ENCODE assay signal across 18 cellular contexts in genomic region chr1:64545118-64545916, GRCh38.
DNase-seq lines count a peak whose midpoint lies in the region; FAIRE-seq and TF ChIP-seq lines count a peak whose summit lies in the region.
"Had no signal": no experiment of that assay in that cellular context is flagged by ENCODE, and none has a peak within 500 bp of the region (broad histone marks: within the 10 kb centered on the region; RNA-seq: fewer than 3 reads in every experiment).

No MANE protein-coding gene starts in this region.

- no peak overlapping the region for H2BK15ac ChIP-seq in H1 (ENCODE audit: low read length)

- peaks cover 17 to 30% (median 26%) of the 10 kb centered on the region in 4 donors for H3K4me1 Mint-ChIP-seq in CD4-positive, alpha-beta memory T cell

- no peak for TF ChIP-seq EP300 in H1 (IDR thresholded peaks at IDR 0.05; ENCODE audit: borderline replicate concordance in 1 of 2, low read depth in 2 of 2, low read length in 2 of 2)

- no peak for TF ChIP-seq RAD21 in H1 (IDR thresholded peaks at IDR 0.05 in 1 of 2, conservative IDR thresholded peaks at IDR 0.05 in 1 of 2; ENCODE audit: low read depth in 2 of 2, low read length in 2 of 2)

- H2BK12ac ChIP-seq in H1 (ENCODE audit: low read depth, low read length): no peak overlapping the region

- H4K5ac ChIP-seq in H1 (ENCODE audit: insufficient read length, low read depth, low read length): no peak overlapping the region

- H3K9me3 ChIP-seq in CD4-positive, alpha-beta memory T cell (ENCODE audit: control insufficient read depth in 1 of 2, low read length in 2 of 2): no peaks in the 10 kb centered on the region
- H3K9me3 ChIP-seq in H1 (ENCODE audit: insufficient read depth in 2 of 2, low read depth in 1 of 2, low read length in 1 of 2): no peaks in the 10 kb centered on the region
- H3K9me3 ChIP-seq: gastrocnemius medialis had no signal

- no peak overlapping the region for H4K8ac ChIP-seq in H1 (ENCODE audit: extremely low read depth, insufficient read depth, low read length)

- no peak overlapping the region for H4K91ac ChIP-seq in H1 (replicated peaks; ENCODE audit: insufficient read length, low read length)

- H3K4me3 Mint-ChIP-seq in CD4-positive, alpha-beta memory T cell: peak overlapping the region in 3 of 8 donors; percentile 27 to 46 (median 33)
- H3K4me3 Mint-ChIP-seq: activated CD8-positive, alpha-beta memory T cell treated with anti-CD3 and anti-CD28 coated beads, Interleukin-2, amount 10 ng/mL, durations not matched to agents 7 days and 5 days had no signal

- no peak overlapping the region for H3K23ac ChIP-seq in H1 (ENCODE audit: insufficient read length)

- no peak overlapping the region for H3K4me3 ChIP-seq in CD4-positive, alpha-beta memory T cell (ENCODE audit: low read length in 2 of 2)
- H3K4me3 ChIP-seq in H1 (ENCODE audit: extremely low read depth in 1 of 4, insufficient read depth in 2 of 4, low read depth in 3 of 4, low read length in 4 of 4): no peak overlapping the region
- H3K4me3 ChIP-seq: dorsolateral prefrontal cortex, gastrocnemius medialis, skin epidermis had no signal

- H3K79me2 ChIP-seq in H1 (ENCODE audit: control insufficient read depth in 1 of 2, insufficient read depth in 2 of 2, low read length in 2 of 2): peaks cover 4 to 97% of the 10 kb centered on the region in 2 experiments; a peak in 3 of 4 replicates

- WGBS in H1 (ENCODE audit: extremely low coverage in 1 of 2, insufficient coverage in 1 of 2, insufficient read length in 1 of 2, insufficient replicate concordance in 2 of 2, low coverage in 1 of 2, low lambda C conversion rate in 2 of 2, missing lambda C conversion rate in 1 of 2), 2 experiments: 80% methylated on average over 6 of the region's 6 CpGs; no CpG with 5 or more reads in 1 of the 2 experiments

- TF ChIP-seq CTCF in H1 (IDR thresholded peaks at IDR 0.05; ENCODE audit: control extremely low read depth in 1 of 3, insufficient read depth in 1 of 3, low read depth in 1 of 3, low read length in 3 of 3): no peak

- POLR2A ChIA-PET in CD4-positive, alpha-beta memory T cell (lab: Charles Lee; ENCODE audit: partially characterized antibody): no interaction called here
- POLR2A ChIA-PET in H1 (lab: Charles Lee; ENCODE audit: partially characterized antibody) (no interaction called here), HEK293T (lab: Yijun Ruan, JAX) (no interaction called here)

- H3K23me2 ChIP-seq in H1 (ENCODE audit: low read depth, low read length): no peaks in the 10 kb centered on the region

- no peak overlapping the region for H2BK20ac ChIP-seq in H1 (ENCODE audit: low read length)

- H3K27ac ChIP-seq in CD4-positive, alpha-beta memory T cell (ENCODE audit: low read depth, low read length): no peak overlapping the region
- no peak overlapping the region for H3K27ac ChIP-seq in H1 (ENCODE audit: low read depth, low read length)
- H3K27ac ChIP-seq: gastrocnemius medialis had no signal

- peaks cover 28% of the 10 kb centered on the region for H3K4me1 ChIP-seq in CD4-positive, alpha-beta memory T cell (ENCODE audit: insufficient read depth, low read length)
- H3K4me1 ChIP-seq in H1 (replicated peaks in 1 of 4; ENCODE audit: control insufficient read depth in 3 of 4, insufficient read depth in 4 of 4, low read length in 3 of 4): peaks cover 5 to 15% (median 12%) of the 10 kb centered on the region in 4 experiments; a peak in 6 of 7 replicates

- H3K9ac ChIP-seq in H1 (replicated peaks in 1 of 4; ENCODE audit: extremely low read depth in 1 of 4, low read depth in 3 of 4, low read length in 3 of 4): no peak overlapping the region

- DNase-seq in NCI-H748 (lab: John Stamatoyannopoulos, UW; ENCODE audit: unreplicated experiment) (peak; percentile 42), NCI-H748 treated with DMSO at 0.1 percent for 48 hours (lab: John Stamatoyannopoulos, UW) (no peak), T follicular helper cell (ENCODE audit: low read depth) (peak; percentile 7), H1 (ENCODE audit: low read depth in 1 of 2, low spot score in 2 of 2) (no peak), HEK293T (ENCODE audit: extremely low spot score) (no peak), COLO668 (lab: John Stamatoyannopoulos, UW; ENCODE audit: unreplicated experiment) (no peak)
- DNase-seq in CD4-positive, alpha-beta memory T cell: peak in 4 of 5 donors; percentile 27 to 39 (median 36)
- no peak for DNase-seq in activated effector memory CD4-positive, alpha-beta T cell treated with Interleukin-2 at 50 U/mL for 16 hours
- DNase-seq: 8988T; activated CD8-positive, alpha-beta memory T cell treated with anti-CD3 and anti-CD28 coated beads, Interleukin-2, amount 10 ng/mL, durations not matched to agents 7 days and 5 days; DMS79; dorsolateral prefrontal cortex; gastrocnemius medialis; NCI-H2081 treated with DMSO at 0.1 percent for 48 hours; NCI-H510A treated with DMSO at 0.1 percent for 48 hours; stimulated activated CD4-positive, alpha-beta T cell treated with anti-CD3 and anti-CD28 coated beads, Interleukin-4, amount 100 ng/mL, for 24 hours had no signal

- H2AK5ac ChIP-seq in H1 (ENCODE audit: low read depth, low read length): no peak overlapping the region

- no peaks in the 10 kb centered on the region for H3K27me3 ChIP-seq in CD4-positive, alpha-beta memory T cell (ENCODE audit: insufficient read depth, low read length)
- H3K27me3 ChIP-seq in H1 (replicated peaks in 1 of 4; ENCODE audit: control insufficient read depth in 3 of 4, extremely low read depth in 1 of 4, insufficient read depth in 3 of 4, low read length in 3 of 4): no peaks in the 10 kb centered on the region
- H3K27me3 ChIP-seq: gastrocnemius medialis had no signal

- H3K79me1 ChIP-seq in H1 (ENCODE audit: low read depth, low read length): peaks cover 8% of the 10 kb centered on the region

- H3K36me3 Mint-ChIP-seq in CD4-positive, alpha-beta memory T cell: no peaks in the 10 kb centered on the region

- no peak for TF ChIP-seq POLR2A in H1 (IDR thresholded peaks at IDR 0.05; ENCODE audit: control extremely low read depth in 1 of 2, low read depth in 2 of 2, low read length in 2 of 2)

- intact Hi-C loops in CD4-positive, alpha-beta memory T cell (cut with micrococcal nuclease): no loop called here

- peaks cover 0 to 3% of the 10 kb centered on the region in 2 donors for H3K27me3 Mint-ChIP-seq in CD4-positive, alpha-beta memory T cell
- H3K27me3 Mint-ChIP-seq: progenitor cell of endocrine pancreas had no signal

- no peak overlapping the region for H3K27ac Mint-ChIP-seq in CD4-positive, alpha-beta memory T cell
- H3K27ac Mint-ChIP-seq: activated CD8-positive, alpha-beta memory T cell treated with anti-CD3 and anti-CD28 coated beads, Interleukin-2, amount 10 ng/mL, durations not matched to agents 7 days and 5 days; progenitor cell of endocrine pancreas had no signal

- no peak overlapping the region for H2BK120ac ChIP-seq in H1 (replicated peaks; ENCODE audit: low read depth, low read length)

- H3K4me2 ChIP-seq in H1 (ENCODE audit: insufficient read depth in 1 of 2, low read depth in 2 of 2, low read length in 2 of 2): peak overlapping the region; percentile 35 to 40; a peak in 2 of 4 replicates

- peaks cover 0 to 4% (median 0%) of the 10 kb centered on the region in 8 donors for H3K9me3 Mint-ChIP-seq in CD4-positive, alpha-beta memory T cell

- CTCF ChIA-PET in CD4-positive, alpha-beta memory T cell (lab: Charles Lee; ENCODE audit: partially characterized antibody): no interaction called here
- CTCF ChIA-PET in H1 (lab: Charles Lee; ENCODE audit: partially characterized antibody) (no interaction called here), HEK293T (lab: Yijun Ruan, JAX) (no interaction called here)

- H4K20me1 ChIP-seq in H1 (replicated peaks in 1 of 2; ENCODE audit: control insufficient read depth in 1 of 2, insufficient read depth in 2 of 2, low read length in 2 of 2): peaks cover 8 to 18% of the 10 kb centered on the region in 2 experiments

- no peak overlapping the region for H2BK5ac ChIP-seq in H1 (ENCODE audit: low read depth, low read length)

- FAIRE-seq in H1 (lab: Jason Lieb, UNC): no peak

- no peaks in the 10 kb centered on the region for H3K36me3 ChIP-seq in CD4-positive, alpha-beta memory T cell (ENCODE audit: insufficient read depth, low read length)
- H3K36me3 ChIP-seq in H1 (ENCODE audit: control insufficient read depth in 2 of 4, insufficient read depth in 4 of 4, low read length in 3 of 4): no peaks in the 10 kb centered on the region
- H3K36me3 ChIP-seq: gastrocnemius medialis had no signal

- no peak overlapping the region for H3K14ac ChIP-seq in H1 (ENCODE audit: insufficient read length)

- no peak overlapping the region for H3K18ac ChIP-seq in H1 (ENCODE audit: extremely low read depth, low read length)

- no peak overlapping the region for H3K56ac ChIP-seq in H1 (replicated peaks; ENCODE audit: insufficient read length, low read depth, low read length)

- H2AFZ ChIP-seq in H1 (ENCODE audit: low read length): no peak overlapping the region

- no peak overlapping the region for H3K4ac ChIP-seq in H1 (replicated peaks; ENCODE audit: insufficient read length, low read depth, low read length)

TF ChIP-seq in H1, 55 proteins besides CTCF, POLR2A, EP300 and RAD21:
- TF ChIP-seq CHD1 (IDR thresholded peaks at IDR 0.05; ENCODE audit: low read depth, low read length) (no peak), EZH2 (IDR thresholded peaks at IDR 0.05; ENCODE audit: low read depth, low read length, severe bottlenecking) (no peak), BACH1 (IDR thresholded peaks at IDR 0.05; ENCODE audit: low read length) (peak; percentile 62; the same call in 1 of the 2 replicates), MAFK (IDR thresholded peaks at IDR 0.05; ENCODE audit: low read depth, low read length) (0 out of 2 replicates have a peak, but pooled peaks have one; percentile 19)

TF ChIP-seq in HEK293T, 16 proteins besides CTCF, POLR2A, EP300 and RAD21 (continues in another document):
- TF ChIP-seq LEF1 (IDR thresholded peaks at IDR 0.05; ENCODE audit: borderline replicate concordance) (no peak), TARDBP (IDR thresholded peaks at IDR 0.05) (no peak), CTBP1 (IDR thresholded peaks at IDR 0.05; ENCODE audit: borderline replicate concordance) (no peak), ELF4 (IDR thresholded peaks at IDR 0.05) (no peak), L3MBTL2 (conservative IDR thresholded peaks at IDR 0.05) (no peak), ARNT (IDR thresholded peaks at IDR 0.05) (no peak), HDGF (IDR thresholded peaks at IDR 0.05; ENCODE audit: borderline replicate concordance) (no peak), FOXA1 (IDR thresholded peaks at IDR 0.05) (no peak), SUZ12 (IDR thresholded peaks at IDR 0.05) (no peak), SP1 (IDR thresholded peaks at IDR 0.05) (no peak), NFRKB (IDR thresholded peaks at IDR 0.05) (no peak)

Comparison
In these comparisons a context has a peak if more than half of its experiments do, and no peak if none do; other contexts are left out.
1. DNase-seq: peak in NCI-H748 (single experiment), CD4-positive, alpha-beta memory T cell (4 of 5) and T follicular helper cell (single experiment); none in NCI-H748 treated with DMSO at 0.1 percent for 48 hours (single experiment), H1 (0 of 2), activated effector memory CD4-positive, alpha-beta T cell treated with Interleukin-2 at 50 U/mL for 16 hours (single experiment), HEK293T (single experiment) and COLO668 (single experiment).